ENCODE assay signal across 8 cellular contexts in genomic region chr12:124786065-124786964, GRCh38.
A peak's percentile ranks its signal among the peaks of the same experiment; 100 is the strongest.
DNase-seq lines count a peak whose midpoint lies in the region; ATAC-seq and TF ChIP-seq lines count a peak whose summit lies in the region.

No MANE protein-coding gene starts in this region.

- no peaks in the 10 kb centered on the region for H3K4me1 Mint-ChIP-seq in MCF 10A (ENCODE audit: insufficient read depth, unreplicated experiment)
- H3K4me1 Mint-ChIP-seq in activated naive CD4-positive, alpha-beta T cell treated with anti-CD3 and anti-CD28 coated beads, Interleukin-2, amount 10 ng/mL, durations not matched to agents 7 days and 5 days, result no peaks in the 10 kb centered on the region

- POLR2A ChIA-PET in MCF 10A (lab: Yijun Ruan, JAX), result interaction anchor here (0.6 kb wide), 2 partner anchors 26 to 725 kb away, joined by 3 to 4 read pairs; no protein-coding TSS in a partner anchor

- peak; percentile 82 to 88 for DNase-seq in breast epithelium (ENCODE audit: low spot score in 2 of 2)
- no peak for DNase-seq in MCF 10A (ENCODE audit: unreplicated experiment)
- peak; percentile 63 for DNase-seq in epithelial cell of esophagus (ENCODE audit: low read depth)
- DNase-seq in medulla oblongata (ENCODE audit: extremely low spot score), result peak; percentile 88
- no peak for DNase-seq in SKM-1 (lab: John Stamatoyannopoulos, UW; ENCODE audit: unreplicated experiment)
- DNase-seq in activated naive CD4-positive, alpha-beta T cell treated with anti-CD3 and anti-CD28 coated beads, Interleukin-2, amount 10 ng/mL, durations not matched to agents 7 days and 5 days, result no peak

- H3K36me3 ChIP-seq in breast epithelium, result no peaks in the 10 kb centered on the region

- TF ChIP-seq POLR2A in breast epithelium (IDR thresholded peaks at IDR 0.05), result no peak

- H3K27me3 ChIP-seq in breast epithelium, result no peaks in the 10 kb centered on the region

- no peak overlapping the region for H3K4me3 Mint-ChIP-seq in MCF 10A (ENCODE audit: unreplicated experiment)
- no peak overlapping the region for H3K4me3 Mint-ChIP-seq in activated naive CD4-positive, alpha-beta T cell treated with anti-CD3 and anti-CD28 coated beads, Interleukin-2, amount 10 ng/mL, durations not matched to agents 7 days and 5 days

- H3K4me1 ChIP-seq in breast epithelium, result no peaks in the 10 kb centered on the region

- H3K36me3 Mint-ChIP-seq in MCF 10A (ENCODE audit: insufficient read depth, unreplicated experiment), result peaks cover 80% of the 10 kb centered on the region
- H3K36me3 Mint-ChIP-seq in activated naive CD4-positive, alpha-beta T cell treated with anti-CD3 and anti-CD28 coated beads, Interleukin-2, amount 10 ng/mL, durations not matched to agents 7 days and 5 days, result no peaks in the 10 kb centered on the region

- no TSS peak for BruUV-seq in MCF 10A (replicated peaks; lab: Mats Ljungman, UMichigan)

- ATAC-seq in GM18511 (IDR thresholded peaks at IDR 0.05; ENCODE audit: unreplicated experiment) (no peak), HG03159 (IDR thresholded peaks at IDR 0.05; ENCODE audit: unreplicated experiment) (no peak)

- H3K9me3 Mint-ChIP-seq in MCF 10A (ENCODE audit: unreplicated experiment), result no peaks in the 10 kb centered on the region
- no peaks in the 10 kb centered on the region for H3K9me3 Mint-ChIP-seq in activated naive CD4-positive, alpha-beta T cell treated with anti-CD3 and anti-CD28 coated beads, Interleukin-2, amount 10 ng/mL, durations not matched to agents 7 days and 5 days

- no peak overlapping the region for H3K27ac ChIP-seq in breast epithelium

- CTCF ChIA-PET in MCF 10A (lab: Yijun Ruan, JAX), result interaction anchor here (0.6 to 1.4 kb wide), 3 partner anchors 9 to 16 kb away, joined by 3 read pairs; no protein-coding TSS in a partner anchor
- CTCF ChIA-PET in activated naive CD4-positive, alpha-beta T cell treated with anti-CD3 and anti-CD28 coated beads, Interleukin-2, amount 10 ng/mL, durations not matched to agents 7 days and 5 days (lab: Charles Lee), result interaction anchor here (1.1 to 1.6 kb wide), 2 partner anchors 15 kb away, joined by 4 to 6 read pairs; no protein-coding TSS in a partner anchor

- H3K27me3 Mint-ChIP-seq in MCF 10A (ENCODE audit: insufficient read depth, unreplicated experiment), result no peaks in the 10 kb centered on the region
- no peaks in the 10 kb centered on the region for H3K27me3 Mint-ChIP-seq in activated naive CD4-positive, alpha-beta T cell treated with anti-CD3 and anti-CD28 coated beads, Interleukin-2, amount 10 ng/mL, durations not matched to agents 7 days and 5 days

- H3K9me3 ChIP-seq in breast epithelium, result no peaks in the 10 kb centered on the region

- H3K27ac Mint-ChIP-seq in MCF 10A (ENCODE audit: low read depth, unreplicated experiment), result no peak overlapping the region
- H3K27ac Mint-ChIP-seq in activated naive CD4-positive, alpha-beta T cell treated with anti-CD3 and anti-CD28 coated beads, Interleukin-2, amount 10 ng/mL, durations not matched to agents 7 days and 5 days, result no peak overlapping the region

- intact Hi-C loops in breast epithelium (cut with DNase I; ENCODE audit: low total_unique reads) (no loop called here), MCF 10A (cut with micrococcal nuclease) (no loop called here)

- peak overlapping the region in 2 of 3 donors; percentile 39 to 58 for H3K4me3 ChIP-seq in breast epithelium
- peak overlapping the region; percentile 49 for H3K4me3 ChIP-seq in epithelial cell of esophagus (ENCODE audit: low read length)

- no peak for TF ChIP-seq CTCF in breast epithelium (IDR thresholded peaks at IDR 0.05)
- TF ChIP-seq CTCF in MCF 10A (IDR thresholded peaks at IDR 0.05; ENCODE audit: unreplicated experiment), result no peak
- TF ChIP-seq CTCF in epithelial cell of esophagus (IDR thresholded peaks at IDR 0.05; ENCODE audit: insufficient read depth, low read depth, low read length, missing control alignments), result no peak

Comparison
In these comparisons a context has a peak if more than half of its experiments do, and no peak if none do; other contexts are left out.
1. DNase-seq: peak in breast epithelium (2 of 2), epithelial cell of esophagus (single experiment) and medulla oblongata (single experiment); none in MCF 10A (single experiment), SKM-1 (single experiment) and activated naive CD4-positive, alpha-beta T cell treated with anti-CD3 and anti-CD28 coated beads, Interleukin-2, amount 10 ng/mL, durations not matched to agents 7 days and 5 days (single experiment).